ENCODE assay signal across 8 cellular contexts in genomic region chr7:152438017-152438416, GRCh38. TPM values are rescaled to one million over a fixed set of nuclear protein-coding genes. Genes with fewer than 3 reads are reported as not detected.
DNase-seq lines count a peak whose midpoint lies in the region; ATAC-seq and TF ChIP-seq lines count a peak whose summit lies in the region.
"Not testable (repeated sequence)": the region's sequence is repeated elsewhere in the genome, so short reads cannot be mapped to it uniquely, and the experiment has no call there.

No MANE protein-coding gene starts in this region.

- not testable (repeated sequence) for H3K9ac ChIP-seq in fibroblast of lung (ENCODE audit: insufficient read depth, low read length); parathyroid adenoma

- H4K20me1 ChIP-seq in fibroblast of lung (ENCODE audit: control insufficient read depth, extremely low read depth, insufficient read depth, low read length), result not testable (repeated sequence)

- not testable (repeated sequence) for H3K9me3 ChIP-seq in CD4-positive, alpha-beta T cell (ENCODE audit: control insufficient read depth, low read length); T-helper 17 cell (ENCODE audit: control insufficient read depth, low read length, poor library complexity, severe bottlenecking); ascending aorta; fibroblast of lung (ENCODE audit: control insufficient read depth, insufficient read depth, low read depth, low read length); parathyroid adenoma (ENCODE audit: control insufficient read depth, low read length); uterus

- H3K9me3 Mint-ChIP-seq in CD4-positive, alpha-beta T cell; HFFc6; natural killer cell treated with Interleukin-12 subunit alpha and Interleukin-12 subunit beta and Interleukin-15 and Interleukin-18, amount 100 ng/mL, for 72 hours: not testable (repeated sequence)

- not testable (repeated sequence) for H3K4me3 ChIP-seq in ascending aorta; fibroblast of lung (replicated peaks in 1 of 4; ENCODE audit: control extremely low read depth in 1 of 4, insufficient read depth in 1 of 4, low read depth in 3 of 4, low read length in 4 of 4); parathyroid adenoma (ENCODE audit: low read depth, low read length); uterus

- peaks cover 26% of the 10 kb centered on the region for H3K4me1 Mint-ChIP-seq in CD4-positive, alpha-beta T cell (ENCODE audit: low read depth)
- H3K4me1 Mint-ChIP-seq in HFFc6 (ENCODE audit: low read depth) (peaks cover 25% of the 10 kb centered on the region), T-helper 17 cell (peaks cover 23% of the 10 kb centered on the region)
- peaks cover 21 to 31% of the 10 kb centered on the region in 2 donors for H3K4me1 Mint-ChIP-seq in natural killer cell treated with Interleukin-12 subunit alpha and Interleukin-12 subunit beta and Interleukin-15 and Interleukin-18, amount 100 ng/mL, for 72 hours (ENCODE audit: low read depth in 2 of 2)

- ATAC-seq in CD4-positive, alpha-beta T cell (ENCODE audit: poor library complexity); T-helper 17 cell; natural killer cell treated with Interleukin-12 subunit alpha and Interleukin-12 subunit beta and Interleukin-15 and Interleukin-18, amount 100 ng/mL, for 72 hours: not testable (repeated sequence)

- POLR2A ChIA-PET in CD4-positive, alpha-beta T cell (lab: Charles Lee), result interaction anchor here (2.7 kb wide), 1 partner anchor 26 kb away, joined by 25 read pairs; no protein-coding TSS in a partner anchor

- not testable (repeated sequence) for TF ChIP-seq CTCF in CD4-positive, alpha-beta T cell (IDR thresholded peaks at IDR 0.05); HFFc6 (IDR thresholded peaks at IDR 0.05); ascending aorta (IDR thresholded peaks at IDR 0.05); fibroblast of lung (conservative IDR thresholded peaks at IDR 0.05 in 1 of 2, IDR thresholded peaks at IDR 0.05 in 1 of 2; ENCODE audit: low read depth in 1 of 2, low read length in 2 of 2); parathyroid adenoma (IDR thresholded peaks at IDR 0.05); uterus (IDR thresholded peaks at IDR 0.05)

- H3K4me1 ChIP-seq in ascending aorta; fibroblast of lung (ENCODE audit: control insufficient read depth, extremely low read depth, insufficient read depth, low read length); parathyroid adenoma; uterus: not testable (repeated sequence)

- intact Hi-C loops in CD4-positive, alpha-beta T cell (cut with DNase I, micrococcal nuclease), result loop anchor here in 1 of 2 experiments (5.0 to 10.0 kb wide), 3 partner anchors 91 to 561 kb away; partner anchors contain the start of genes PRKAG2 and XRCC2
- intact Hi-C loops in ascending aorta (cut with DNase I), result loop anchor here (5.0 to 10.0 kb wide), 2 partner anchors 96 to 237 kb away; partner anchors contain the start of gene XRCC2
- intact Hi-C loops in uterus (cut with DNase I; ENCODE audit: low total_unique reads), result not testable (repeated sequence)

- H3K79me2 ChIP-seq in fibroblast of lung (ENCODE audit: control insufficient read depth, insufficient read depth, low read length), result peaks cover 20% of the 10 kb centered on the region
- not testable (repeated sequence) for H3K79me2 ChIP-seq in parathyroid adenoma

- H3K27me3 ChIP-seq in CD4-positive, alpha-beta T cell (ENCODE audit: control insufficient read depth, insufficient read depth, low read length); ascending aorta; fibroblast of lung (ENCODE audit: control insufficient read depth, insufficient read depth, low read length); parathyroid adenoma (ENCODE audit: control insufficient read depth, insufficient read depth, low read length); uterus: not testable (repeated sequence)

- not testable (repeated sequence) for H3K4me2 ChIP-seq in fibroblast of lung (ENCODE audit: extremely low read depth, insufficient read depth, low read length); parathyroid adenoma (ENCODE audit: low read length)

- not testable (repeated sequence) for H3K36me3 ChIP-seq in ascending aorta; fibroblast of lung (ENCODE audit: control insufficient read depth, insufficient read depth, low read length); parathyroid adenoma (ENCODE audit: control insufficient read depth, insufficient read depth, low read length); uterus

- H3K4me3 Mint-ChIP-seq in CD4-positive, alpha-beta T cell, result peak overlapping the region; percentile 91
- H3K4me3 Mint-ChIP-seq in HFFc6; T-helper 17 cell; natural killer cell treated with Interleukin-12 subunit alpha and Interleukin-12 subunit beta and Interleukin-15 and Interleukin-18, amount 100 ng/mL, for 72 hours: not testable (repeated sequence)

- TF ChIP-seq POLR2A in uterus (IDR thresholded peaks at IDR 0.05), result not testable (repeated sequence)

- CTCF ChIA-PET in CD4-positive, alpha-beta T cell (lab: Charles Lee), result interaction anchor here (0.7 kb wide), 1 partner anchor 8 kb away, joined by 3 read pairs; no protein-coding TSS in a partner anchor

- not testable (repeated sequence) for H3K27ac ChIP-seq in CD4-positive, alpha-beta T cell (ENCODE audit: low read depth, low read length); fibroblast of lung (ENCODE audit: insufficient read depth, low read length); parathyroid adenoma
- peak overlapping the region; percentile 89 to 100 for H3K27ac ChIP-seq in ascending aorta
- H3K27ac ChIP-seq in uterus, result peak overlapping the region; percentile 100

- not testable (repeated sequence) for DNase-seq in CD4-positive, alpha-beta T cell; HFFc6; T-helper 17 cell; ascending aorta (ENCODE audit: low spot score in 2 of 2); fibroblast of lung (ENCODE audit: low read depth in 2 of 2); natural killer cell treated with Interleukin-12 subunit alpha and Interleukin-12 subunit beta and Interleukin-15 and Interleukin-18, amount 100 ng/mL, for 72 hours (ENCODE audit: low spot score); uterus

- peaks cover 25% of the 10 kb centered on the region for H3K36me3 Mint-ChIP-seq in CD4-positive, alpha-beta T cell (ENCODE audit: low read depth)
- not testable (repeated sequence) for H3K36me3 Mint-ChIP-seq in HFFc6 (ENCODE audit: low read depth); T-helper 17 cell (ENCODE audit: low read depth); natural killer cell treated with Interleukin-12 subunit alpha and Interleukin-12 subunit beta and Interleukin-15 and Interleukin-18, amount 100 ng/mL, for 72 hours

- H3K27me3 Mint-ChIP-seq in CD4-positive, alpha-beta T cell; HFFc6 (ENCODE audit: insufficient read depth); T-helper 17 cell; natural killer cell treated with Interleukin-12 subunit alpha and Interleukin-12 subunit beta and Interleukin-15 and Interleukin-18, amount 100 ng/mL, for 72 hours: not testable (repeated sequence)

- peak overlapping the region; percentile 93 for H3K27ac Mint-ChIP-seq in CD4-positive, alpha-beta T cell
- H3K27ac Mint-ChIP-seq in HFFc6, result peak overlapping the region; percentile 91; the same call in 1 of the 2 replicates
- peak overlapping the region; percentile 79 for H3K27ac Mint-ChIP-seq in T-helper 17 cell
- peak overlapping the region; percentile 86 to 89 for H3K27ac Mint-ChIP-seq in natural killer cell treated with Interleukin-12 subunit alpha and Interleukin-12 subunit beta and Interleukin-15 and Interleukin-18, amount 100 ng/mL, for 72 hours

- H2AFZ ChIP-seq in fibroblast of lung (ENCODE audit: low read length) (peak overlapping the region; percentile 17), parathyroid adenoma (peak overlapping the region; percentile 59)

RNA-seq across cellular contexts. Expression of gene KMT2C, which starts 2.2 kb away (rescaled TPM):
- 100 to 1,000 TPM; 113 to 118 TPM for total RNA-seq in CD4-positive, alpha-beta T cell
- total RNA-seq in HFFc6 (2021; fragmentation: NEBNext Ultra II Directional; extraction: Animal tissue kit (Norgen Biotek cat#: 25700)), result 10 to 100 TPM; 23.5 to 30.8 (median 26.0) TPM
- total RNA-seq in T-helper 17 cell, result 100 to 1,000 TPM; 151 to 154 TPM
- total RNA-seq in ascending aorta, result 36.0 TPM
- total RNA-seq in fibroblast of lung, result 24.1 and 32.4 TPM in 2 replicates
- polyA plus RNA-seq in fibroblast of lung, result 11.0 and 11.1 TPM in 2 replicates
- polyA plus RNA-seq in fibroblast of lung (2012), result 6.9 and 9.3 TPM in 2 replicates
- 31.5 and 31.8 TPM in 2 replicates for polyA minus RNA-seq in fibroblast of lung (ENCODE audit: low replicate concordance)
- 100 to 1,000 TPM in 1 of 2 donors, 10 to 100 TPM in 1; 71.2 to 105 TPM for total RNA-seq in natural killer cell treated with Interleukin-12 subunit alpha and Interleukin-12 subunit beta and Interleukin-15 and Interleukin-18, amount 100 ng/mL, for 72 hours
- 100 to 1,000 TPM in 2 of 4 donors, 10 to 100 TPM in 2; 30.5 to 177 (median 90.0) TPM for total RNA-seq in uterus
